11 cellular contexts compared by ENCODE assay signal in the genomic region with DNA sequence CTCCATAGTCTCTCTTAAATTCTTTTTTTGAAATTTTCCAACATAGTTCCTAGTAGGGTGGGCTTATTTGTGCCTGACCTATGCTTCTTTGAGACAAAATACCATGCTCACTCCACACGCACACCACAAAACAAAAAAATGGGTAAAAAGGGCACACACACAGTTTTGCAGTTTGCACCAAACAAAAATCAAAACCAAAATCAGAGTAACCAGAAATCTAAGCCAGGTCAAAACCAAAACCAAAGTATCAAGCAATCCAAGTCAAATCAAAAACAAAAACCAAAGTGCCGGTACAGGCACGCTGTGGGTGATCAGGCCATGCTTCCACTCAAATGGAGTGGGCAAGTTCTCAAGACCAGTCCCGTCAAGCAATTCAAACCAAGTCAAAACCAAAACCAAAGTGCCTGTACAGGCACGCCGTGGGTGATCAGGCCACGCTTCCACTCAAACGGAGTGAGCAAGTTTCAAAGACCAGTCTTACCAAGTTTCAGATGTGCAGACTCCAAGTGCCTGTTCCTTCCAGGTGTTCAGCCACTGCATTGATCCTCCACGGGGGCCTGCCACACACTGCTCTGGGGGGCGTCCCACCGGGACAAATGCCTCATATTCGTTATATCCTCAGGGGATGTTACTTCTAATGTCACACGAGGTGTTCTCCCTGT. TPM values are rescaled to one million over a fixed set of nuclear protein-coding genes. Genes with fewer than 3 reads are reported as not detected.
A peak's percentile ranks its signal among the peaks of the same experiment; 100 is the strongest.
DNase-seq lines count a peak whose midpoint lies in the region; ATAC-seq, FAIRE-seq and TF ChIP-seq lines count a peak whose summit lies in the region.
"Not testable (repeated sequence)": the region's sequence is repeated elsewhere in the genome, so short reads cannot be mapped to it uniquely, and the experiment has no call there.
"Had no signal": no experiment of that assay in that cellular context is flagged by ENCODE, and none has a peak within 500 bp of the region (broad histone marks: within the 10 kb centered on the region; RNA-seq: fewer than 3 reads in every experiment).

No MANE protein-coding gene starts in this region.

- H3K79me2 ChIP-seq in H1 (ENCODE audit: control insufficient read depth in 1 of 2, insufficient read depth in 2 of 2, low read length in 2 of 2), result not testable (repeated sequence)

- peak overlapping the region; percentile 19; the same call in 1 of the 2 replicates for H3K18ac ChIP-seq in H1 (ENCODE audit: extremely low read depth, low read length)

- not testable (repeated sequence) for H3K27ac ChIP-seq in H1 (ENCODE audit: low read depth, low read length)

- H3K9me3 Mint-ChIP-seq in activated naive CD4-positive, alpha-beta T cell treated with anti-CD3 and anti-CD28 coated beads, Interleukin-2, amount 10 ng/mL, durations not matched to agents 7 days and 5 days, result not testable (repeated sequence)
- H3K9me3 Mint-ChIP-seq in stimulated activated naive B cell treated with anti-CD40 and anti-IgM and Interleukin-4, amounts not matched to agents 10 μg/mL and 1 μg/mL and 100 μg/mL, for 72 hours, result peaks cover 9 to 13% of the 10 kb centered on the region in 2 donors

- POLR2A ChIA-PET in H1 (lab: Charles Lee; ENCODE audit: partially characterized antibody), result not testable (repeated sequence)

- H3K27me3 ChIP-seq in H1 (replicated peaks in 1 of 4; ENCODE audit: control insufficient read depth in 3 of 4, extremely low read depth in 1 of 4, insufficient read depth in 3 of 4, low read length in 3 of 4), result not testable (repeated sequence)

- not testable (repeated sequence) for H4K91ac ChIP-seq in H1 (replicated peaks; ENCODE audit: insufficient read length, low read length)

- H3K4me1 Mint-ChIP-seq in activated naive CD4-positive, alpha-beta T cell treated with anti-CD3 and anti-CD28 coated beads, Interleukin-2, amount 10 ng/mL, durations not matched to agents 7 days and 5 days; stimulated activated naive B cell treated with anti-CD40 and anti-IgM and Interleukin-4, amounts not matched to agents 10 μg/mL and 1 μg/mL and 100 μg/mL, for 72 hours: not testable (repeated sequence)

- not testable (repeated sequence) for H3K23me2 ChIP-seq in H1 (ENCODE audit: low read depth, low read length)

- not testable (repeated sequence) for H2AFZ ChIP-seq in H1 (ENCODE audit: low read length)

- TF ChIP-seq POLR2A in H1 (IDR thresholded peaks at IDR 0.05; ENCODE audit: control extremely low read depth in 1 of 2, low read depth in 2 of 2, low read length in 2 of 2), result not testable (repeated sequence)

- not testable (repeated sequence) for TF ChIP-seq CTCF in H1 (IDR thresholded peaks at IDR 0.05; ENCODE audit: control extremely low read depth in 1 of 3, insufficient read depth in 1 of 3, low read depth in 1 of 3, low read length in 3 of 3)

- H3K36me3 Mint-ChIP-seq in activated naive CD4-positive, alpha-beta T cell treated with anti-CD3 and anti-CD28 coated beads, Interleukin-2, amount 10 ng/mL, durations not matched to agents 7 days and 5 days, result not testable (repeated sequence)
- peaks cover 9 to 13% of the 10 kb centered on the region in 2 donors for H3K36me3 Mint-ChIP-seq in stimulated activated naive B cell treated with anti-CD40 and anti-IgM and Interleukin-4, amounts not matched to agents 10 μg/mL and 1 μg/mL and 100 μg/mL, for 72 hours

- FAIRE-seq in H1 (lab: Jason Lieb, UNC), result not testable (repeated sequence)

- TF ChIP-seq RAD21 in H1 (IDR thresholded peaks at IDR 0.05 in 1 of 2, conservative IDR thresholded peaks at IDR 0.05 in 1 of 2; ENCODE audit: low read depth in 2 of 2, low read length in 2 of 2), result not testable (repeated sequence)

- not testable (repeated sequence) for H3K4ac ChIP-seq in H1 (replicated peaks; ENCODE audit: insufficient read length, low read depth, low read length)

- H4K20me1 ChIP-seq in H1 (replicated peaks in 1 of 2; ENCODE audit: control insufficient read depth in 1 of 2, insufficient read depth in 2 of 2, low read length in 2 of 2), result not testable (repeated sequence)

- not testable (repeated sequence) for H2AK5ac ChIP-seq in H1 (ENCODE audit: low read depth, low read length)

- H2BK5ac ChIP-seq in H1 (ENCODE audit: low read depth, low read length), result not testable (repeated sequence)

- H3K14ac ChIP-seq in H1 (ENCODE audit: insufficient read length), result not testable (repeated sequence)

- not testable (repeated sequence) for TF ChIP-seq EP300 in H1 (IDR thresholded peaks at IDR 0.05; ENCODE audit: borderline replicate concordance in 1 of 2, low read depth in 2 of 2, low read length in 2 of 2)

- WGBS in H1 (ENCODE audit: extremely low coverage in 1 of 2, insufficient coverage in 1 of 2, insufficient read length in 1 of 2, insufficient replicate concordance in 2 of 2, low coverage in 1 of 2, low lambda C conversion rate in 2 of 2, missing lambda C conversion rate in 1 of 2), 2 experiments, result 90% methylated on average over 13 of the region's 13 CpGs; no CpG with 5 or more reads in 1 of the 2 experiments

- not testable (repeated sequence) for H3K23ac ChIP-seq in H1 (ENCODE audit: insufficient read length)

- not testable (repeated sequence) for H4K8ac ChIP-seq in H1 (ENCODE audit: extremely low read depth, insufficient read depth, low read length)

- not testable (repeated sequence) for H3K56ac ChIP-seq in H1 (replicated peaks; ENCODE audit: insufficient read length, low read depth, low read length)

- H3K4me3 ChIP-seq in H1 (ENCODE audit: extremely low read depth in 1 of 4, insufficient read depth in 2 of 4, low read depth in 3 of 4, low read length in 4 of 4), result not testable (repeated sequence)

- H2BK120ac ChIP-seq in H1 (replicated peaks; ENCODE audit: low read depth, low read length), result not testable (repeated sequence)

- peak overlapping the region; percentile 6 for H3K27ac Mint-ChIP-seq in activated naive CD4-positive, alpha-beta T cell treated with anti-CD3 and anti-CD28 coated beads, Interleukin-2, amount 10 ng/mL, durations not matched to agents 7 days and 5 days
- peak overlapping the region; percentile 56 for H3K27ac Mint-ChIP-seq in stimulated activated naive B cell treated with anti-CD40 and anti-IgM and Interleukin-4, amounts not matched to agents 10 μg/mL and 1 μg/mL and 100 μg/mL, for 72 hours

- H2BK20ac ChIP-seq in H1 (ENCODE audit: low read length), result not testable (repeated sequence)

- not testable (repeated sequence) for H3K4me1 ChIP-seq in H1 (replicated peaks in 1 of 4; ENCODE audit: control insufficient read depth in 3 of 4, insufficient read depth in 4 of 4, low read length in 3 of 4)

- H4K5ac ChIP-seq in H1 (ENCODE audit: insufficient read length, low read depth, low read length), result not testable (repeated sequence)

- not testable (repeated sequence) for H2BK12ac ChIP-seq in H1 (ENCODE audit: low read depth, low read length)

- not testable (repeated sequence) for H3K79me1 ChIP-seq in H1 (ENCODE audit: low read depth, low read length)

- H3K9me3 ChIP-seq in H1 (ENCODE audit: insufficient read depth in 2 of 2, low read depth in 1 of 2, low read length in 1 of 2), result not testable (repeated sequence)

- not testable (repeated sequence) for H2BK15ac ChIP-seq in H1 (ENCODE audit: low read length)

- not testable (repeated sequence) for ATAC-seq in stimulated activated naive B cell treated with anti-CD40 and anti-IgM and Interleukin-4, amounts not matched to agents 10 μg/mL and 1 μg/mL and 100 μg/mL, for 72 hours (replicated peaks)

- H3K36me3 ChIP-seq in H1 (ENCODE audit: control insufficient read depth in 2 of 4, insufficient read depth in 4 of 4, low read length in 3 of 4), result not testable (repeated sequence)

- H3K9ac ChIP-seq in H1 (replicated peaks in 1 of 4; ENCODE audit: extremely low read depth in 1 of 4, low read depth in 3 of 4, low read length in 3 of 4), result not testable (repeated sequence)

- H3K27me3 Mint-ChIP-seq in activated naive CD4-positive, alpha-beta T cell treated with anti-CD3 and anti-CD28 coated beads, Interleukin-2, amount 10 ng/mL, durations not matched to agents 7 days and 5 days, result peaks cover 22% of the 10 kb centered on the region
- H3K27me3 Mint-ChIP-seq in stimulated activated naive B cell treated with anti-CD40 and anti-IgM and Interleukin-4, amounts not matched to agents 10 μg/mL and 1 μg/mL and 100 μg/mL, for 72 hours, result not testable (repeated sequence)

- CTCF ChIA-PET in activated naive CD4-positive, alpha-beta T cell treated with anti-CD3 and anti-CD28 coated beads, Interleukin-2, amount 10 ng/mL, durations not matched to agents 7 days and 5 days (lab: Charles Lee); H1 (lab: Charles Lee; ENCODE audit: partially characterized antibody): not testable (repeated sequence)

- DNase-seq in ELF-1 (ENCODE audit: low read depth, low spot score) (peak; percentile 0), RPMI8226 (peak; percentile 28), fibroblast of peridontal ligament (ENCODE audit: extremely low read depth) (peak; percentile 6), mesenteric fat pad (ENCODE audit: low spot score) (peak; percentile 68)
- DNase-seq in activated naive CD4-positive, alpha-beta T cell treated with anti-CD3 and anti-CD28 coated beads, Interleukin-2, amount 10 ng/mL, durations not matched to agents 7 days and 5 days; H1 (ENCODE audit: low read depth in 1 of 2, low spot score in 2 of 2); stimulated activated naive B cell treated with anti-CD40 and anti-IgM and Interleukin-4, amounts not matched to agents 10 μg/mL and 1 μg/mL and 100 μg/mL, for 72 hours: not testable (repeated sequence)

- not testable (repeated sequence) for H3K4me2 ChIP-seq in H1 (ENCODE audit: insufficient read depth in 1 of 2, low read depth in 2 of 2, low read length in 2 of 2)

- H3K4me3 Mint-ChIP-seq in activated naive CD4-positive, alpha-beta T cell treated with anti-CD3 and anti-CD28 coated beads, Interleukin-2, amount 10 ng/mL, durations not matched to agents 7 days and 5 days; stimulated activated naive B cell treated with anti-CD40 and anti-IgM and Interleukin-4, amounts not matched to agents 10 μg/mL and 1 μg/mL and 100 μg/mL, for 72 hours: not testable (repeated sequence)

RNA-seq across cellular contexts. Expression of gene ERVH48-1, which starts 23.8 kb away (rescaled TPM):
- total RNA-seq in H1 (2021; fragmentation: NEBNext Ultra II Directional; extraction: Animal tissue kit (Norgen Biotek cat#: 25700)), result 14.9 and 17.7 TPM in 2 replicates
- polyA plus RNA-seq in H1 (2011; rRNA removed), result 4.0 and 4.2 TPM in 2 replicates
- 5.6 TPM for polyA plus RNA-seq in H1 (2011; cell fraction: cytosol; rRNA removed)
- 4.1 TPM for polyA plus RNA-seq in H1 (2011; cell fraction: nucleus; rRNA removed)
- polyA plus RNA-seq in H1 (2012, experiment 1 of 2), result 5.0 to 5.6 TPM (median 5.4 TPM) in 4 replicates
- polyA plus RNA-seq in H1 (2012, experiment 2 of 2), result 2.3 TPM
- polyA plus RNA-seq in H1 (2013, experiment 1 of 2), result 95.5 TPM
- polyA plus RNA-seq in H1 (2013, experiment 2 of 2), result 113 TPM
- 2.5 and 3.7 TPM in 2 replicates for polyA minus RNA-seq in H1 (2011; rRNA and poly(A)+ RNA removed)
- polyA minus RNA-seq in H1 (2011; cell fraction: cytosol; rRNA and poly(A)+ RNA removed), result 2.5 TPM
- 1.2 TPM for polyA minus RNA-seq in H1 (2011; cell fraction: nucleus; rRNA and poly(A)+ RNA removed)
- total RNA-seq in mesenteric fat pad, result not detected
- total RNA-seq: CD4-positive, alpha-beta memory T cell; GM12878; NCI-H460 had no signal
- polyA plus RNA-seq: AG04450; CD4-positive, alpha-beta memory T cell had no signal

RNA-seq across cellular contexts. Expression of gene PKNOX1, which starts 25.1 kb away (rescaled TPM):
- 31.3 and 31.9 TPM in 2 replicates for total RNA-seq in H1 (2021; fragmentation: NEBNext Ultra II Directional; extraction: Animal tissue kit (Norgen Biotek cat#: 25700))
- polyA plus RNA-seq in H1 (2011; rRNA removed), result 20.4 and 30.7 TPM in 2 replicates
- 36.3 TPM for polyA plus RNA-seq in H1 (2011; cell fraction: cytosol; rRNA removed)
- 27.8 TPM for polyA plus RNA-seq in H1 (2011; cell fraction: nucleus; rRNA removed)
- 15.7 to 22.7 TPM (median 18.7 TPM) in 4 replicates for polyA plus RNA-seq in H1 (2012, experiment 1 of 2)
- 5.0 TPM for polyA plus RNA-seq in H1 (2012, experiment 2 of 2)
- polyA plus RNA-seq in H1 (2013, experiment 1 of 2), result 10.9 TPM
- polyA plus RNA-seq in H1 (2013, experiment 2 of 2), result 9.7 TPM
- 56.6 and 90.5 TPM in 2 replicates for polyA minus RNA-seq in H1 (2011; rRNA and poly(A)+ RNA removed)
- 19.1 TPM for polyA minus RNA-seq in H1 (2011; cell fraction: cytosol; rRNA and poly(A)+ RNA removed)
- 56.2 TPM for polyA minus RNA-seq in H1 (2011; cell fraction: nucleus; rRNA and poly(A)+ RNA removed)
- 18.1 TPM for total RNA-seq in mesenteric fat pad

RNA-seq across cellular contexts. Expression of gene NDUFV3, which starts 56.1 kb away (rescaled TPM):
- total RNA-seq in H1 (2021; fragmentation: NEBNext Ultra II Directional; extraction: Animal tissue kit (Norgen Biotek cat#: 25700)), result 44.4 and 47.1 TPM in 2 replicates
- 17.0 and 18.2 TPM in 2 replicates for polyA plus RNA-seq in H1 (2011; rRNA removed)
- 23.3 TPM for polyA plus RNA-seq in H1 (2011; cell fraction: cytosol; rRNA removed)
- polyA plus RNA-seq in H1 (2011; cell fraction: nucleus; rRNA removed), result 23.3 TPM
- polyA plus RNA-seq in H1 (2012, experiment 1 of 2), result 27.5 to 34.5 TPM (median 31.8 TPM) in 4 replicates
- polyA plus RNA-seq in H1 (2012, experiment 2 of 2), result 22.5 TPM
- 40.8 TPM for polyA plus RNA-seq in H1 (2013, experiment 1 of 2)
- 37.8 TPM for polyA plus RNA-seq in H1 (2013, experiment 2 of 2)
- polyA minus RNA-seq in H1 (2011; rRNA and poly(A)+ RNA removed), result 12.9 and 14.9 TPM in 2 replicates
- polyA minus RNA-seq in H1 (2011; cell fraction: cytosol; rRNA and poly(A)+ RNA removed), result 19.4 TPM
- polyA minus RNA-seq in H1 (2011; cell fraction: nucleus; rRNA and poly(A)+ RNA removed), result 12.8 TPM
- 40.8 TPM for total RNA-seq in mesenteric fat pad

Comparison
In these comparisons a context has a peak if more than half of its experiments do, and no peak if none do; other contexts are left out.
1. RNA of gene ERVH48-1, which starts 23.8 kb away (total RNA-seq): 14.9 to 17.7 TPM in H1; not detected in mesenteric fat pad (single experiment); every median in the first group is over 10 times any median in the second.